Comparison of ENCODE assay signal across 26 cellular contexts in genomic region chr11:20597137-20597923, GRCh38. TPM values are rescaled to one million over a fixed set of nuclear protein-coding genes. Genes with fewer than 3 reads are reported as not detected.
DNase-seq lines count a peak whose midpoint lies in the region; ATAC-seq, FAIRE-seq and TF ChIP-seq lines count a peak whose summit lies in the region.
"Had no signal": no experiment of that assay in that cellular context is flagged by ENCODE, and none has a peak within 500 bp of the region (broad histone marks: within the 10 kb centered on the region; RNA-seq: fewer than 3 reads in every experiment).

No MANE protein-coding gene starts in this region.

- 0 out of 2 replicates have a peak overlapping the region, but pooled peaks have one; percentile 59 for H3K4me2 ChIP-seq in K562 (ENCODE audit: insufficient read depth, low read length)
- H3K4me2 ChIP-seq: PC-9, SK-N-SH had no signal

- H3K4me1 Mint-ChIP-seq in activated CD8-positive, alpha-beta T cell treated with anti-CD3 and anti-CD28 coated beads, Interleukin-2, amount 10 ng/mL, durations not matched to agents 7 days and 5 days (ENCODE audit: low read depth): peaks cover 4% of the 10 kb centered on the region
- peaks cover 5% of the 10 kb centered on the region for H3K4me1 Mint-ChIP-seq in activated CD8-positive, alpha-beta T cell treated with anti-CD3 and anti-CD28 coated beads for 36 hours (ENCODE audit: low read depth)

- no peaks in the 10 kb centered on the region for H4K20me1 ChIP-seq in K562 (replicated peaks; ENCODE audit: control insufficient read depth, insufficient read depth, low read length)

- H3K4me3 ChIP-seq in K562 (no peak overlapping the region), iPS-15b (ENCODE audit: low read depth, low read length) (peak overlapping the region; percentile 39), skeletal muscle tissue (ENCODE audit: low read length in 3 of 3) (peak overlapping the region in 2 of 3 donors; percentile 14 to 22), left lung (no peak overlapping the region)
- H3K4me3 ChIP-seq: PC-9 had no signal

- no peak for TF ChIP-seq RAD21 in K562 (CRISPR knock-in tag; conservative IDR thresholded peaks at IDR 0.05 in 1 of 2, IDR thresholded peaks at IDR 0.05 in 1 of 2)

- no peak for DNase-seq in activated CD8-positive, alpha-beta T cell treated with anti-CD3 and anti-CD28 coated beads, Interleukin-2, amount 10 ng/mL, durations not matched to agents 7 days and 5 days
- no peak for DNase-seq in activated CD8-positive, alpha-beta T cell treated with anti-CD3 and anti-CD28 coated beads for 36 hours
- DNase-seq in K562 (ENCODE audit: extremely low read depth in 1 of 4, low spot score in 3 of 4) (no peak), left lung (no peak), sciatic nerve (ENCODE audit: low spot score) (no peak)
- DNase-seq: activated T-cell treated with anti-CD3 and anti-CD28 coated beads, Interleukin-2, amount 50 U/mL, for 1 hour; central memory CD4-positive, alpha-beta T cell; kidney; midbrain; NCI-H2081 treated with DMSO at 0.1 percent for 48 hours; NCI-H524 treated with DMSO at 0.1 percent for 48 hours; nucleus accumbens; PC-9; SK-N-SH; small intestine had no signal

- no peak overlapping the region for H2AFZ ChIP-seq in K562 (ENCODE audit: low read depth, low read length)
- H2AFZ ChIP-seq: PC-9 had no signal

- H3K27ac Mint-ChIP-seq in activated CD8-positive, alpha-beta T cell treated with anti-CD3 and anti-CD28 coated beads, Interleukin-2, amount 10 ng/mL, durations not matched to agents 7 days and 5 days: no peak overlapping the region
- H3K27ac Mint-ChIP-seq in activated CD8-positive, alpha-beta T cell treated with anti-CD3 and anti-CD28 coated beads for 36 hours: no peak overlapping the region
- H3K27ac Mint-ChIP-seq: activated naive CD8-positive, alpha-beta T cell; IgD-negative memory B cell had no signal

- H3K36me3 Mint-ChIP-seq in activated CD8-positive, alpha-beta T cell treated with anti-CD3 and anti-CD28 coated beads, Interleukin-2, amount 10 ng/mL, durations not matched to agents 7 days and 5 days (ENCODE audit: low read depth): peaks cover 2% of the 10 kb centered on the region
- no peaks in the 10 kb centered on the region for H3K36me3 Mint-ChIP-seq in activated CD8-positive, alpha-beta T cell treated with anti-CD3 and anti-CD28 coated beads for 36 hours (ENCODE audit: low read depth)
- H3K36me3 Mint-ChIP-seq: activated naive CD8-positive, alpha-beta T cell; IgD-negative memory B cell had no signal

- TF ChIP-seq POLR2A in K562 (conservative IDR thresholded peaks at IDR 0.05): no peak

- 41% methylated on average over 50 of the region's 57 CpGs for WGBS in K562 (ENCODE audit: insufficient coverage, low coverage, missing lambda C conversion rate)

- CTCF ChIA-PET in activated CD8-positive, alpha-beta T cell treated with anti-CD3 and anti-CD28 coated beads, Interleukin-2, amount 10 ng/mL, durations not matched to agents 7 days and 5 days (lab: Charles Lee): no interaction called here
- CTCF ChIA-PET in activated CD8-positive, alpha-beta T cell treated with anti-CD3 and anti-CD28 coated beads for 36 hours (lab: Charles Lee): no interaction called here
- CTCF ChIA-PET in K562 (lab: Yijun Ruan, JAX; ENCODE audit: low intra/inter-chr PET ratio): interaction anchor here (0.6 kb wide), 1 partner anchor 200 kb away, joined by 3 read pairs; no protein-coding TSS in a partner anchor

- H3K27me3 ChIP-seq in K562 (ENCODE audit: control insufficient read depth in 2 of 2, insufficient read depth in 2 of 2, low read length in 2 of 2) (peaks cover 35 to 60% of the 10 kb centered on the region in 2 experiments), iPS-15b (ENCODE audit: control insufficient read depth, insufficient read depth, low read length) (peaks cover 77% of the 10 kb centered on the region), skeletal muscle tissue (ENCODE audit: control insufficient read depth in 3 of 3, insufficient read depth in 3 of 3, low read length in 3 of 3) (peaks cover 69 to 80% (median 71%) of the 10 kb centered on the region in 3 donors), left lung (peaks cover 76 to 98% of the 10 kb centered on the region in 2 donors)

- POLR2A ChIA-PET in activated CD8-positive, alpha-beta T cell treated with anti-CD3 and anti-CD28 coated beads, Interleukin-2, amount 10 ng/mL, durations not matched to agents 7 days and 5 days (lab: Charles Lee): no interaction called here
- POLR2A ChIA-PET in activated CD8-positive, alpha-beta T cell treated with anti-CD3 and anti-CD28 coated beads for 36 hours (lab: Charles Lee): no interaction called here
- POLR2A ChIA-PET in K562 (lab: Yijun Ruan, JAX): interaction anchor here (0.6 kb wide), 1 partner anchor 520 kb away, joined by 3 read pairs; no protein-coding TSS in a partner anchor

- no peaks in the 10 kb centered on the region for H3K9me1 ChIP-seq in K562 (ENCODE audit: control insufficient read depth, insufficient read depth, low read length)

- H3K27ac ChIP-seq in K562 (ENCODE audit: extremely low read depth, low read depth, low read length) (no peak overlapping the region), skeletal muscle tissue (ENCODE audit: low read depth, low read length) (no peak overlapping the region), left lung (no peak overlapping the region)
- H3K27ac ChIP-seq: A549, C4-2B, PC-9 had no signal

- H3K4me3 Mint-ChIP-seq in activated CD8-positive, alpha-beta T cell treated with anti-CD3 and anti-CD28 coated beads, Interleukin-2, amount 10 ng/mL, durations not matched to agents 7 days and 5 days: peak overlapping the region; percentile 16
- H3K4me3 Mint-ChIP-seq in activated CD8-positive, alpha-beta T cell treated with anti-CD3 and anti-CD28 coated beads for 36 hours: no peak overlapping the region
- H3K4me3 Mint-ChIP-seq: activated naive CD8-positive, alpha-beta T cell had no signal

- no TSS peak for BruUV-seq in K562 (replicated peaks; lab: Mats Ljungman, UMichigan)

- no peaks in the 10 kb centered on the region for H3K79me2 ChIP-seq in K562 (ENCODE audit: control insufficient read depth, insufficient read depth, low read length)

- H3K4me1 ChIP-seq in K562 (replicated peaks in 1 of 2; ENCODE audit: control insufficient read depth in 2 of 2, insufficient read depth in 2 of 2, low read length in 2 of 2) (peaks cover 3 to 31% of the 10 kb centered on the region in 2 experiments; a peak in 3 of 5 replicates), iPS-15b (ENCODE audit: control insufficient read depth, insufficient read depth, low read length) (peaks cover 4% of the 10 kb centered on the region), skeletal muscle tissue (ENCODE audit: control insufficient read depth in 3 of 3, insufficient read depth in 3 of 3, low read length in 3 of 3) (peaks cover 2 to 5% (median 5%) of the 10 kb centered on the region in 3 donors), left lung (no peaks in the 10 kb centered on the region)
- H3K4me1 ChIP-seq: A549 had no signal

- H3K27me3 Mint-ChIP-seq in activated CD8-positive, alpha-beta T cell treated with anti-CD3 and anti-CD28 coated beads, Interleukin-2, amount 10 ng/mL, durations not matched to agents 7 days and 5 days (ENCODE audit: low read depth): peaks cover 70% of the 10 kb centered on the region
- H3K27me3 Mint-ChIP-seq in activated CD8-positive, alpha-beta T cell treated with anti-CD3 and anti-CD28 coated beads for 36 hours: peaks cover 79% of the 10 kb centered on the region

- no peaks in the 10 kb centered on the region for H3K36me3 ChIP-seq in K562 (ENCODE audit: control insufficient read depth, insufficient read depth, low read length)
- no peaks in the 10 kb centered on the region for H3K36me3 ChIP-seq in iPS-15b (ENCODE audit: control insufficient read depth, insufficient read depth, low read length)
- no peaks in the 10 kb centered on the region for H3K36me3 ChIP-seq in skeletal muscle tissue (ENCODE audit: control insufficient read depth in 3 of 3, insufficient read depth in 3 of 3, low read length in 3 of 3)
- no peaks in the 10 kb centered on the region for H3K36me3 ChIP-seq in left lung

- in situ Hi-C loops in K562 (cut with MboI): no loop called here

- intact Hi-C loops in activated CD8-positive, alpha-beta T cell treated with anti-CD3 and anti-CD28 coated beads for 36 hours (cut with micrococcal nuclease): loop anchor here (10.0 kb wide), 1 partner anchor 443 kb away; no protein-coding TSS in a partner anchor
- intact Hi-C loops in K562 (cut with micrococcal nuclease) (loop anchor here (5.0 kb wide), 1 partner anchor 210 kb away; the partner anchor contains the start of gene PRMT3), left lung (cut with DNase I) (no loop called here), sciatic nerve (cut with DNase I) (no loop called here)

- no peak for TF ChIP-seq CTCF in activated CD8-positive, alpha-beta T cell treated with anti-CD3 and anti-CD28 coated beads for 36 hours (IDR thresholded peaks at IDR 0.05)
- TF ChIP-seq CTCF in K562 (IDR thresholded peaks at IDR 0.05 in 2 of 3, conservative IDR thresholded peaks at IDR 0.05 in 1 of 3; ENCODE audit: insufficient read depth in 2 of 3, low read depth in 1 of 3, low read length in 3 of 3): no peak
- TF ChIP-seq CTCF in left lung (IDR thresholded peaks at IDR 0.05): no peak

- TF ChIP-seq EP300 in K562 (IDR thresholded peaks at IDR 0.05; ENCODE audit: low read length): no peak

- no peak for ATAC-seq in activated CD8-positive, alpha-beta T cell treated with anti-CD3 and anti-CD28 coated beads, Interleukin-2, amount 10 ng/mL, durations not matched to agents 7 days and 5 days
- no peak for ATAC-seq in activated CD8-positive, alpha-beta T cell treated with anti-CD3 and anti-CD28 coated beads for 36 hours
- ATAC-seq in K562 (no peak), GM19467 (IDR thresholded peaks at IDR 0.05; ENCODE audit: unreplicated experiment) (no peak), left lung (no peak), sciatic nerve (no peak)

- H3K9me3 Mint-ChIP-seq in activated CD8-positive, alpha-beta T cell treated with anti-CD3 and anti-CD28 coated beads, Interleukin-2, amount 10 ng/mL, durations not matched to agents 7 days and 5 days (ENCODE audit: insufficient read depth): peaks cover 9% of the 10 kb centered on the region
- H3K9me3 Mint-ChIP-seq in activated CD8-positive, alpha-beta T cell treated with anti-CD3 and anti-CD28 coated beads for 36 hours: no peaks in the 10 kb centered on the region

- no peak overlapping the region for H3K9ac ChIP-seq in K562 (ENCODE audit: insufficient read depth in 1 of 2, low read depth in 2 of 2, low read length in 2 of 2)
- no peak overlapping the region for H3K9ac ChIP-seq in iPS-15b (ENCODE audit: low read depth, low read length)
- no peak overlapping the region for H3K9ac ChIP-seq in skeletal muscle tissue (ENCODE audit: low read depth in 1 of 3, low read length in 3 of 3)
- H3K9ac ChIP-seq: SK-N-SH had no signal

- H3K9me3 ChIP-seq in K562 (replicated peaks; ENCODE audit: control insufficient read depth, insufficient read depth, low read depth, low read length) (no peaks in the 10 kb centered on the region), iPS-15b (ENCODE audit: control insufficient read depth, insufficient read depth, low read length) (no peaks in the 10 kb centered on the region), skeletal muscle tissue (ENCODE audit: control insufficient read depth in 3 of 3, low read length in 3 of 3) (no peaks in the 10 kb centered on the region), left lung (no peaks in the 10 kb centered on the region)
- H3K9me3 ChIP-seq: SK-N-SH had no signal

- no peak for FAIRE-seq in K562 (lab: Jason Lieb, UNC)
- FAIRE-seq: A549, endometrium, frontal cortex, GM18507, kidney, small intestine had no signal

RNA-seq across cellular contexts. Expression of gene SLC6A5, which starts 2.1 kb away (rescaled TPM):
- total RNA-seq in activated CD8-positive, alpha-beta T cell treated with anti-CD3 and anti-CD28 coated beads, Interleukin-2, amount 10 ng/mL, durations not matched to agents 7 days and 5 days: not detected
- not detected for total RNA-seq in activated CD8-positive, alpha-beta T cell treated with anti-CD3 and anti-CD28 coated beads for 36 hours
- 0.12 and 0.14 TPM in 2 replicates for total RNA-seq in K562 (2011; cell fraction: chromatin; rRNA removed; ENCODE audit: low replicate concordance)
- total RNA-seq in K562 (2011; cell fraction: nucleolus; rRNA removed): not detected in 2 replicates
- total RNA-seq in K562 (2011; cell fraction: nucleoplasm; rRNA removed): 0.23 TPM in 1 of 2 replicates, not detected in the other
- total RNA-seq in K562 (2014; rRNA removed) (not detected in 2 replicates), K562 (2014; rRNA removed; fragmentation: Illumina TruSeq; extraction: Trizol) (not detected in 2 replicates), K562 (2015; rRNA removed; fragmentation: Illumina TruSeq; extraction: Trizol) (not detected in 2 replicates), K562 (2021) (not detected in 2 replicates), skeletal muscle tissue (not detected), left lung (not detected), sciatic nerve (not detected)
- polyA plus RNA-seq in K562 (2011; rRNA removed) (0.01 and 0.08 TPM in 2 replicates), K562 (2014; fragmentation: Illumina TruSeq; extraction: Trizol) (not detected in 2 replicates), K562 (2014; fragmentation: Nextera tagmentation; extraction: Ambion mirVana) (not detected), K562 (2014; rRNA removed) (not detected in 2 replicates)
- 0.06 TPM in 1 of 2 replicates, not detected in the other for polyA plus RNA-seq in K562 (2011; cell fraction: cytosol; rRNA removed)
- 0.20 and 0.51 TPM in 2 replicates for polyA plus RNA-seq in K562 (2011; cell fraction: nucleus; rRNA removed)
- polyA plus RNA-seq in K562 (2012): 0.03 TPM in 1 of 2 replicates, not detected in the other
- 0.06 and 0.21 TPM in 2 replicates for polyA minus RNA-seq in K562 (2011; rRNA and poly(A)+ RNA removed)
- not detected in 2 replicates for polyA minus RNA-seq in K562 (2011; cell fraction: cytosol; rRNA and poly(A)+ RNA removed)
- 0.13 TPM in 1 of 2 replicates, not detected in the other for polyA minus RNA-seq in K562 (2011; cell fraction: nucleus; rRNA and poly(A)+ RNA removed)
- total RNA-seq: frontal cortex, kidney, PC-9, ureter had no signal
- polyA plus RNA-seq: A549, IgD-negative memory B cell, SK-N-SH had no signal

Comparison
In these comparisons a context has a peak if more than half of its experiments do, and no peak if none do; other contexts are left out.
1. H3K4me3 ChIP-seq: peak in iPS-15b (single experiment) and skeletal muscle tissue (2 of 3); none in K562 (single experiment) and left lung (0 of 2).
2. intact Hi-C loops: an anchor here in activated CD8-positive, alpha-beta T cell treated with anti-CD3 and anti-CD28 coated beads for 36 hours (10.0 kb wide) and K562 (5.0 kb wide); none called in left lung and sciatic nerve.